Comparison of ENCODE assay signal across 21 cellular contexts in genomic region chr11:1225386-1226225, GRCh38. TPM values are rescaled to one million over a fixed set of nuclear protein-coding genes. Genes with fewer than 3 reads are reported as not detected.
DNase-seq lines count a peak whose midpoint lies in the region; ATAC-seq, FAIRE-seq and TF ChIP-seq lines count a peak whose summit lies in the region.
"Had no signal": no experiment of that assay in that cellular context is flagged by ENCODE, and none has a peak within 500 bp of the region (broad histone marks: within the 10 kb centered on the region; RNA-seq: fewer than 3 reads in every experiment).

No MANE protein-coding gene starts in this region.

- H3K23ac ChIP-seq in H9 (ENCODE audit: insufficient read length, low read depth, low read length): no peak overlapping the region

- TF ChIP-seq POLR2A in A549 (IDR thresholded peaks at IDR 0.05; ENCODE audit: low read length): no peak

- no peak overlapping the region for H2BK12ac ChIP-seq in H9 (ENCODE audit: insufficient read length, low read depth, low read length)

- CTCF ChIA-PET in A549 (lab: Yijun Ruan, JAX): interaction anchor here (0.8 to 4.1 kb wide), 5 partner anchors 18 to 931 kb away, joined by 3 to 14 read pairs (median 3); no protein-coding TSS in a partner anchor

- no peak overlapping the region for H3K14ac ChIP-seq in H9 (ENCODE audit: insufficient read depth, low read length)

- H3K4me3 Mint-ChIP-seq in H9 (no peak overlapping the region), mesothelial cell of epicardium (no peak overlapping the region), nephron progenitor cell (no peak overlapping the region)
- H3K4me3 Mint-ChIP-seq in activated T-helper 2 cell treated with anti-CD3 and anti-CD28 coated beads, Interferon-gamma antibody, Interleukin-2, Interleukin-4, amounts not matched to agents 10 μg/mL and 5 μg/mL and 100 μg/mL, durations not matched to agents 14 hours and 24 hours and 36 hours (ENCODE audit: low read depth): no peak overlapping the region
- H3K4me3 Mint-ChIP-seq: activated CD4-positive, alpha-beta memory T cell treated with anti-CD3 and anti-CD28 coated beads for 36 hours; activated naive CD8-positive, alpha-beta T cell had no signal

- no peak overlapping the region for H2BK120ac ChIP-seq in H9 (ENCODE audit: low read depth, low read length, poor library complexity, severe bottlenecking)

- ATAC-seq in A549 (no peak), Right ventricle myocardium superior (ENCODE audit: poor library complexity) (no peak), GM18520 (IDR thresholded peaks at IDR 0.05; ENCODE audit: unreplicated experiment) (no peak)
- ATAC-seq: esophagus mucosa had no signal

- H3K27me3 ChIP-seq in H9 (ENCODE audit: insufficient read depth, low read length): no peaks in the 10 kb centered on the region
- H3K27me3 ChIP-seq: testis had no signal

- no peak overlapping the region for H2AFZ ChIP-seq in H9 (ENCODE audit: low read length)

- no peak overlapping the region for H4K91ac ChIP-seq in H9 (ENCODE audit: insufficient read length, low read depth, low read length)

- TF ChIP-seq CTCF in A549 (IDR thresholded peaks at IDR 0.05) (no peak), H9 (conservative IDR thresholded peaks at IDR 0.05) (no peak), mesothelial cell of epicardium (IDR thresholded peaks at IDR 0.05; ENCODE audit: unreplicated experiment) (no peak), nephron progenitor cell (IDR thresholded peaks at IDR 0.05) (no peak)

- no peak overlapping the region; the same call in 2 of the 3 replicates for H3K4me2 ChIP-seq in A549
- no peak overlapping the region for H3K4me2 ChIP-seq in H9 (ENCODE audit: insufficient read depth, insufficient read length, low read length)

- H3K36me3 Mint-ChIP-seq in H9 (ENCODE audit: insufficient read depth in 1 of 3, low read depth in 3 of 3): no peaks in the 10 kb centered on the region
- H3K36me3 Mint-ChIP-seq in mesothelial cell of epicardium: no peaks in the 10 kb centered on the region
- no peaks in the 10 kb centered on the region for H3K36me3 Mint-ChIP-seq in activated T-helper 2 cell treated with anti-CD3 and anti-CD28 coated beads, Interferon-gamma antibody, Interleukin-2, Interleukin-4, amounts not matched to agents 10 μg/mL and 5 μg/mL and 100 μg/mL, durations not matched to agents 14 hours and 24 hours and 36 hours (ENCODE audit: low read depth)
- H3K36me3 Mint-ChIP-seq in nephron progenitor cell (ENCODE audit: low read depth): no peaks in the 10 kb centered on the region
- H3K36me3 Mint-ChIP-seq: activated CD4-positive, alpha-beta memory T cell treated with anti-CD3 and anti-CD28 coated beads for 36 hours; activated naive CD8-positive, alpha-beta T cell had no signal

- no peaks in the 10 kb centered on the region for H3K9me3 Mint-ChIP-seq in H9
- H3K9me3 Mint-ChIP-seq in mesothelial cell of epicardium: no peaks in the 10 kb centered on the region
- no peaks in the 10 kb centered on the region for H3K9me3 Mint-ChIP-seq in activated T-helper 2 cell treated with anti-CD3 and anti-CD28 coated beads, Interferon-gamma antibody, Interleukin-2, Interleukin-4, amounts not matched to agents 10 μg/mL and 5 μg/mL and 100 μg/mL, durations not matched to agents 14 hours and 24 hours and 36 hours
- H3K9me3 Mint-ChIP-seq in nephron progenitor cell: no peaks in the 10 kb centered on the region
- H3K9me3 Mint-ChIP-seq: activated CD4-positive, alpha-beta memory T cell treated with anti-CD3 and anti-CD28 coated beads for 36 hours had no signal

- H3K79me1 ChIP-seq in H9 (ENCODE audit: insufficient read depth, low read depth, low read length, poor library complexity, severe bottlenecking): no peaks in the 10 kb centered on the region

- H3K4me1 Mint-ChIP-seq in H9 (peaks cover 3 to 11% of the 10 kb centered on the region in 2 experiments; a peak in 2 of 4 replicates), mesothelial cell of epicardium (no peaks in the 10 kb centered on the region), nephron progenitor cell (peaks cover 16% of the 10 kb centered on the region)
- H3K4me1 Mint-ChIP-seq in activated T-helper 2 cell treated with anti-CD3 and anti-CD28 coated beads, Interferon-gamma antibody, Interleukin-2, Interleukin-4, amounts not matched to agents 10 μg/mL and 5 μg/mL and 100 μg/mL, durations not matched to agents 14 hours and 24 hours and 36 hours (ENCODE audit: low read depth): no peaks in the 10 kb centered on the region

- no peak for TF ChIP-seq RAD21 in A549 (conservative IDR thresholded peaks at IDR 0.05 in 1 of 2, IDR thresholded peaks at IDR 0.05 in 1 of 2)

- peaks cover 42% of the 10 kb centered on the region for H3K4me1 ChIP-seq in A549
- H3K4me1 ChIP-seq in H9 (ENCODE audit: insufficient read depth, low read length): no peaks in the 10 kb centered on the region; the same call in 1 of the 2 replicates

- H4K20me1 ChIP-seq in H9 (ENCODE audit: control insufficient read depth, insufficient read depth, insufficient read length): peaks cover 3% of the 10 kb centered on the region

- TF ChIP-seq EP300 in A549 (IDR thresholded peaks at IDR 0.05): no peak

- POLR2A ChIA-PET in A549 (lab: Yijun Ruan, JAX): no interaction called here

- H3K4me3 ChIP-seq in A549: no peak overlapping the region
- H3K4me3 ChIP-seq: skin epidermis, testis had no signal

- no peak overlapping the region for H3K18ac ChIP-seq in H9 (ENCODE audit: insufficient read length, low read depth, low read length)

- H2BK5ac ChIP-seq in H9 (ENCODE audit: insufficient read length, low read length): no peak overlapping the region

- no peak overlapping the region for H3K9ac ChIP-seq in H9 (ENCODE audit: extremely low read depth, insufficient read length, low read length)

- no peaks in the 10 kb centered on the region for H3K23me2 ChIP-seq in H9 (ENCODE audit: insufficient read length, low read depth, low read length, poor library complexity, severe bottlenecking)

- H3K27ac Mint-ChIP-seq in H9 (no peak overlapping the region), mesothelial cell of epicardium (no peak overlapping the region), nephron progenitor cell (no peak overlapping the region)
- H3K27ac Mint-ChIP-seq in activated T-helper 2 cell treated with anti-CD3 and anti-CD28 coated beads, Interferon-gamma antibody, Interleukin-2, Interleukin-4, amounts not matched to agents 10 μg/mL and 5 μg/mL and 100 μg/mL, durations not matched to agents 14 hours and 24 hours and 36 hours: no peak overlapping the region
- H3K27ac Mint-ChIP-seq: activated CD4-positive, alpha-beta memory T cell treated with anti-CD3 and anti-CD28 coated beads for 36 hours; activated naive CD8-positive, alpha-beta T cell had no signal

- FAIRE-seq in A549 (lab: Jason Lieb, UNC): no peak
- FAIRE-seq: TTC549 had no signal

- DNase-seq in A549 (ENCODE audit: low read depth in 1 of 2, low spot score in 1 of 2): no peak
- peak; percentile 31 for DNase-seq in H9
- peak; percentile 17 for DNase-seq in Right ventricle myocardium superior
- peak; percentile 15 to 37 for DNase-seq in mesothelial cell of epicardium (ENCODE audit: low spot score in 2 of 2, unreplicated experiment in 2 of 2)
- DNase-seq in A172 (ENCODE audit: low spot score): no peak
- DNase-seq in activated T-helper 2 cell treated with anti-CD3 and anti-CD28 coated beads, Interferon-gamma antibody, Interleukin-2, Interleukin-4, amounts not matched to agents 10 μg/mL and 5 μg/mL and 100 μg/mL, durations not matched to agents 14 hours and 24 hours and 36 hours (ENCODE audit: low spot score): no peak
- no peak for DNase-seq in nephron progenitor cell
- DNase-seq: activated CD4-positive, alpha-beta memory T cell treated with anti-CD3 and anti-CD28 coated beads for 36 hours; activated T-cell treated with anti-CD3 and anti-CD28 coated beads, Interleukin-2, amount 50 U/mL, for 1 hour; mesendoderm; NCI-H2107; NCI-H748 treated with DMSO at 0.1 percent for 48 hours; nucleus accumbens; OCI-M1; testis had no signal

- H2BK20ac ChIP-seq in H9 (ENCODE audit: low read depth, low read length, poor library complexity, severe bottlenecking): no peak overlapping the region

- H4K8ac ChIP-seq in H9 (replicated peaks; ENCODE audit: insufficient read length, low read depth, low read length): no peak overlapping the region

- intact Hi-C loops in Right ventricle myocardium superior (cut with DNase I): no loop called here
- intact Hi-C loops in activated T-helper 2 cell treated with anti-CD3 and anti-CD28 coated beads, Interferon-gamma antibody, Interleukin-2, Interleukin-4, amounts not matched to agents 10 μg/mL and 5 μg/mL and 100 μg/mL, durations not matched to agents 14 hours and 24 hours and 36 hours (cut with micrococcal nuclease): no loop called here

- H3K27me3 Mint-ChIP-seq in H9 (ENCODE audit: low read depth): peaks cover 3% of the 10 kb centered on the region; the same call in 1 of the 2 replicates
- H3K27me3 Mint-ChIP-seq in mesothelial cell of epicardium (ENCODE audit: low read depth): peaks cover 10% of the 10 kb centered on the region
- no peaks in the 10 kb centered on the region for H3K27me3 Mint-ChIP-seq in activated T-helper 2 cell treated with anti-CD3 and anti-CD28 coated beads, Interferon-gamma antibody, Interleukin-2, Interleukin-4, amounts not matched to agents 10 μg/mL and 5 μg/mL and 100 μg/mL, durations not matched to agents 14 hours and 24 hours and 36 hours (ENCODE audit: low read depth)
- H3K27me3 Mint-ChIP-seq in nephron progenitor cell (ENCODE audit: low read depth, poor library complexity): peaks cover 10% of the 10 kb centered on the region

- no peaks in the 10 kb centered on the region for H3K79me2 ChIP-seq in H9 (ENCODE audit: insufficient read depth, low read length)

- no peak overlapping the region for H3K4ac ChIP-seq in H9 (ENCODE audit: low read depth, low read length)

- H3K27ac ChIP-seq in A549 (peak overlapping the region; percentile 53 to 81; a peak in 5 of 6 replicates), H9 (ENCODE audit: insufficient read length, low read depth, low read length) (no peak overlapping the region)
- H3K27ac ChIP-seq: testis had no signal

- H2BK15ac ChIP-seq in H9 (ENCODE audit: low read depth, low read length): no peak overlapping the region

- H3K9me3 ChIP-seq in A549: no peaks in the 10 kb centered on the region
- H3K9me3 ChIP-seq in H9 (ENCODE audit: control insufficient read depth, low read depth, low read length): no peaks in the 10 kb centered on the region
- H3K9me3 ChIP-seq: testis had no signal

- no peak overlapping the region for H2AK5ac ChIP-seq in H9 (ENCODE audit: insufficient read length, low read length)

- 82% methylated on average over 25 of the region's 29 CpGs for WGBS in A549 (ENCODE audit: missing lambda C conversion rate)
- WGBS in H9 (ENCODE audit: extremely low coverage, insufficient read length, low lambda C conversion rate): no CpG with 5 or more reads among the region's 29 CpGs

- no peak overlapping the region for H3K56ac ChIP-seq in H9 (ENCODE audit: insufficient read length, low read depth, low read length)

- no peak overlapping the region for H4K5ac ChIP-seq in H9 (ENCODE audit: insufficient read length, low read depth, low read length)

- no peak overlapping the region for H3T11ph ChIP-seq in H9 (ENCODE audit: low read length)

RNA-seq across cellular contexts. Expression of gene MUC5B, which starts 2.7 kb away (rescaled TPM):
- polyA plus RNA-seq in A549 (2011; rRNA removed) (0.85 and 2.9 TPM in 2 replicates), A549 (2017; fragmentation: RNase III; extraction: RNeasy Plus Mini Kit Qiagen cat#74134 plus additional on column Dnase treatment) (0.70 to 1.4 TPM (median 0.81 TPM) in 3 replicates)
- polyA plus RNA-seq in A549 (2012; cell fraction: cytosol; rRNA removed): 0.15 and 0.63 TPM in 2 replicates
- polyA plus RNA-seq in A549 (2012; cell fraction: nucleus; rRNA removed): 1.5 and 3.7 TPM in 2 replicates
- 4.5 and 5.7 TPM in 2 replicates for polyA minus RNA-seq in A549 (2011; rRNA and poly(A)+ RNA removed)
- total RNA-seq in H9 (2021) (0.02 TPM in 1 of 2 replicates, not detected in the other), Right ventricle myocardium superior (not detected), mesothelial cell of epicardium (not detected in 3 replicates)
- total RNA-seq in A172 (2014; rRNA removed; shearing (Covaris generic)): not detected in 2 replicates
- not detected in 2 replicates for total RNA-seq in activated T-helper 2 cell treated with anti-CD3 and anti-CD28 coated beads, Interferon-gamma antibody, Interleukin-2, Interleukin-4, amounts not matched to agents 10 μg/mL and 5 μg/mL and 100 μg/mL, durations not matched to agents 14 hours and 24 hours and 36 hours
- total RNA-seq: activated CD4-positive, alpha-beta memory T cell treated with anti-CD3 and anti-CD28 coated beads for 36 hours; glomerular endothelial cell had no signal

Comparison
In these comparisons a context has a peak if more than half of its experiments do, and no peak if none do; other contexts are left out.
1. DNase-seq: peak in H9 (single experiment), Right ventricle myocardium superior (single experiment) and mesothelial cell of epicardium (2 of 2); none in A549 (0 of 2), A172 (single experiment), activated T-helper 2 cell treated with anti-CD3 and anti-CD28 coated beads, Interferon-gamma antibody, Interleukin-2, Interleukin-4, amounts not matched to agents 10 μg/mL and 5 μg/mL and 100 μg/mL, durations not matched to agents 14 hours and 24 hours and 36 hours (single experiment) and nephron progenitor cell (single experiment).